8 cellular contexts compared by ENCODE assay signal in genomic region chr2:70142590-70143313, GRCh38. TPM values are rescaled to one million over a fixed set of nuclear protein-coding genes. Genes with fewer than 3 reads are reported as not detected.
A peak's percentile ranks its signal among the peaks of the same experiment; 100 is the strongest.
DNase-seq lines count a peak whose midpoint lies in the region; ATAC-seq and TF ChIP-seq lines count a peak whose summit lies in the region.

No MANE protein-coding gene starts in this region.

- H3K4me3 ChIP-seq in DOHH2 (ENCODE audit: low read length) (peak overlapping the region; percentile 76), PC-9 (peak overlapping the region; percentile 66)

- no peaks in the 10 kb centered on the region for H4K20me1 ChIP-seq in DOHH2 (ENCODE audit: control insufficient read depth, insufficient read depth, low read depth, low read length)
- H4K20me1 ChIP-seq in PC-9 (ENCODE audit: insufficient read depth): no peaks in the 10 kb centered on the region

- H3K36me3 Mint-ChIP-seq in activated T-cell treated with anti-CD3 and anti-CD28 coated beads, Interleukin-2, amount 50 U/mL, for 4 hours (ENCODE audit: insufficient read depth): no peaks in the 10 kb centered on the region

- peaks cover 29% of the 10 kb centered on the region for H3K4me1 ChIP-seq in DOHH2 (ENCODE audit: control insufficient read depth, low read length)
- peaks cover 32% of the 10 kb centered on the region for H3K4me1 ChIP-seq in PC-9 (replicated peaks; ENCODE audit: insufficient read depth)

- H3K79me2 ChIP-seq in DOHH2 (ENCODE audit: control insufficient read depth, low read length) (peaks cover 10% of the 10 kb centered on the region), PC-9 (ENCODE audit: low read depth) (peaks cover 4% of the 10 kb centered on the region; the same call in 1 of the 2 replicates)

- H3K9me3 ChIP-seq in DOHH2 (ENCODE audit: control insufficient read depth, insufficient read depth, low read length): no peaks in the 10 kb centered on the region
- H3K9me3 ChIP-seq in PC-9 (ENCODE audit: insufficient read depth, low read depth): no peaks in the 10 kb centered on the region

- no peaks in the 10 kb centered on the region for H3K9me3 Mint-ChIP-seq in activated T-cell treated with anti-CD3 and anti-CD28 coated beads, Interleukin-2, amount 50 U/mL, for 4 hours

- DNase-seq in KG1 (lab: John Stamatoyannopoulos, UW): peak; percentile 98
- DNase-seq in PC-9: peak; percentile 93 to 99
- DNase-seq in activated T-cell treated with anti-CD3 and anti-CD28 coated beads, Interleukin-2, amount 50 U/mL, for 4 hours: peak; percentile 100
- DNase-seq in myocyte (ENCODE audit: low read depth): peak; percentile 100
- peak; percentile 98 to 99 for DNase-seq in stimulated activated CD8-positive, alpha-beta memory T cell treated with anti-CD3 and anti-CD28 coated beads, Interleukin-7, amount 100 ng/mL, for 4 hours (ENCODE audit: low read depth in 2 of 2)

- peak overlapping the region; percentile 85 for H3K4me3 Mint-ChIP-seq in activated T-cell treated with anti-CD3 and anti-CD28 coated beads, Interleukin-2, amount 50 U/mL, for 4 hours

- BruUV-seq in PC-9 (replicated peaks; lab: Mats Ljungman, UMichigan): TSS peak; percentile 92

- ATAC-seq in GM21737 (IDR thresholded peaks at IDR 0.05; ENCODE audit: unreplicated experiment) (peak; percentile 70), esophagus mucosa (peak; percentile 84)
- peak; percentile 78 to 83 for ATAC-seq in activated T-cell treated with anti-CD3 and anti-CD28 coated beads, Interleukin-2, amount 50 U/mL, for 4 hours

- H3F3A ChIP-seq in DOHH2 (ENCODE audit: control insufficient read depth, insufficient read depth) (peaks cover 5% of the 10 kb centered on the region; the same call in 1 of the 2 replicates), PC-9 (ENCODE audit: insufficient read depth, low read depth) (peaks cover 32% of the 10 kb centered on the region)

- no peaks in the 10 kb centered on the region for H3K9me2 ChIP-seq in DOHH2 (replicated peaks; ENCODE audit: control insufficient read depth, low read length)
- H3K9me2 ChIP-seq in PC-9 (ENCODE audit: insufficient read depth): no peaks in the 10 kb centered on the region

- TF ChIP-seq CTCF in DOHH2 (IDR thresholded peaks at IDR 0.05; ENCODE audit: low read depth, low read length, poor library complexity, severe bottlenecking) (peak; percentile 79), PC-9 (conservative IDR thresholded peaks at IDR 0.05) (peak; percentile 86)

- POLR2A ChIA-PET in PC-9 (lab: Charles Lee; ENCODE audit: unreplicated experiment): interaction anchor here (0.6 to 1.5 kb wide), 7 partner anchors 48 to 371 kb away, joined by 3 to 15 read pairs (median 5); partner anchors contain the start of gene C2orf42

- intact Hi-C loops in PC-9 (cut with micrococcal nuclease; ENCODE audit: unreplicated experiment): loop anchor here (1.0 to 5.0 kb wide), 6 partner anchors 56 to 325 kb away; partner anchors contain the start of gene SNRPG

- H3K36me3 ChIP-seq in DOHH2 (ENCODE audit: control insufficient read depth, low read length) (no peaks in the 10 kb centered on the region), PC-9 (ENCODE audit: low read depth) (no peaks in the 10 kb centered on the region)

- H3K4me1 Mint-ChIP-seq in activated T-cell treated with anti-CD3 and anti-CD28 coated beads, Interleukin-2, amount 50 U/mL, for 4 hours (ENCODE audit: low read depth): peaks cover 62% of the 10 kb centered on the region

- CTCF ChIA-PET in PC-9 (lab: Charles Lee): interaction anchor here (0.6 kb wide), 1 partner anchor 222 kb away, joined by 3 read pairs; no protein-coding TSS in a partner anchor

- H3K4me2 ChIP-seq in DOHH2 (ENCODE audit: low read length): peak overlapping the region; percentile 94
- H3K4me2 ChIP-seq in PC-9: peak overlapping the region; percentile 95

- peak overlapping the region; percentile 83 for H2AFZ ChIP-seq in PC-9

- no peaks in the 10 kb centered on the region for H3K27me3 Mint-ChIP-seq in activated T-cell treated with anti-CD3 and anti-CD28 coated beads, Interleukin-2, amount 50 U/mL, for 4 hours (ENCODE audit: low read depth)

- no peaks in the 10 kb centered on the region for H3K27me3 ChIP-seq in DOHH2 (ENCODE audit: control insufficient read depth, low read length)
- H3K27me3 ChIP-seq in PC-9 (ENCODE audit: insufficient read depth, low read depth): no peaks in the 10 kb centered on the region

- peak overlapping the region; percentile 67 for H3K27ac ChIP-seq in DOHH2 (ENCODE audit: low read depth, low read length)
- H3K27ac ChIP-seq in PC-9: peak overlapping the region; percentile 99

RNA-seq across cellular contexts. Expression of gene C2orf42, which starts 48.1 kb away (rescaled TPM):
- 12.7 and 14.3 TPM in 2 replicates for total RNA-seq in PC-9 (2021)
- total RNA-seq in activated T-cell treated with anti-CD3 and anti-CD28 coated beads, Interleukin-2, amount 50 U/mL, for 4 hours: 10 to 100 TPM; 16.7 to 20.1 (median 18.5) TPM
- 4.9 TPM for total RNA-seq in esophagus mucosa
- 13.2 and 23.6 TPM in 2 replicates for total RNA-seq in myocyte
- polyA plus RNA-seq in myocyte (2012): 15.6 TPM

RNA-seq across cellular contexts. Expression of gene PCBP1, which starts 55.5 kb away (rescaled TPM):
- total RNA-seq in PC-9 (2021) (148 and 227 TPM in 2 replicates), esophagus mucosa (214 TPM), myocyte (58.6 and 60.0 TPM in 2 replicates)
- total RNA-seq in activated T-cell treated with anti-CD3 and anti-CD28 coated beads, Interleukin-2, amount 50 U/mL, for 4 hours: 100 to 1,000 TPM; 427 to 493 (median 462) TPM
- 277 TPM for polyA plus RNA-seq in myocyte (2012)

Comparison
In these comparisons a context has a peak if more than half of its experiments do, and no peak if none do; other contexts are left out.
1. Peak in every context shown above with its lines: DNase-seq, ATAC-seq, H3K4me3 ChIP-seq and H3K27ac ChIP-seq.